In genomic region chr13:114196629-114197028, GRCh38 we compare ENCODE assay signal across 29 cellular contexts. TPM values are rescaled to one million over a fixed set of nuclear protein-coding genes. Genes with fewer than 3 reads are reported as not detected.
"Had no signal": no experiment of that assay in that cellular context is flagged by ENCODE, and none has a peak within 500 bp of the region (broad histone marks: within the 10 kb centered on the region; RNA-seq: fewer than 3 reads in every experiment).

No MANE protein-coding gene starts in this region.

- H3K4me1 ChIP-seq: gastrocnemius medialis, psoas muscle, sigmoid colon, transverse colon had no signal

- DNase-seq: cortex of kidney; effector memory CD8-positive, alpha-beta T cell; foreskin fibroblast; gastrocnemius medialis; head of caudate nucleus; mammary epithelial cell; midbrain; naive thymus-derived CD4-positive, alpha-beta T cell; nucleus accumbens; posterior cingulate gyrus; psoas muscle; right cardiac atrium; sigmoid colon; spleen; stimulated activated CD4-positive, alpha-beta T cell treated with anti-CD3 and anti-CD28 coated beads, Interleukin-4, amount 100 ng/mL, for 4 hours; stimulated activated naive CD8-positive, alpha-beta T cell treated with anti-CD3 and anti-CD28 coated beads, Interleukin-15, Interleukin-2, amounts not matched to agents 100 U/mL and 50 U/mL, for 24 hours; transverse colon had no signal

- ATAC-seq: effector memory CD8-positive, alpha-beta T cell; gastrocnemius medialis; left lobe of liver; naive thymus-derived CD4-positive, alpha-beta T cell; psoas muscle; right cardiac atrium; stimulated activated memory B cell treated with anti-CD40 and anti-IgM and Interleukin-4, amounts not matched to agents 10 μg/mL and 1 μg/mL and 100 μg/mL, for 72 hours; stimulated activated naive CD8-positive, alpha-beta T cell treated with anti-CD3 and anti-CD28 coated beads, Interleukin-15, Interleukin-2, amounts not matched to agents 100 U/mL and 50 U/mL, for 24 hours had no signal

- H3K9me3 ChIP-seq: gastrocnemius medialis, psoas muscle, transverse colon had no signal

- H3K36me3 ChIP-seq: gastrocnemius medialis, sigmoid colon, spleen, transverse colon had no signal

- H3K27ac ChIP-seq: gastrocnemius medialis, psoas muscle, sigmoid colon, spleen, transverse colon had no signal

- H3K4me3 ChIP-seq: gastrocnemius medialis, psoas muscle, sigmoid colon, spleen, transverse colon had no signal

RNA-seq across cellular contexts. Expression of gene CFAP97D2, which starts 17.6 kb away (rescaled TPM):
- total RNA-seq: dermis microvascular lymphatic vessel endothelial cell, gastrocnemius medialis, glomerular endothelial cell, left lobe of liver, lower leg skin, mammary epithelial cell, mucosa of gallbladder, osteocyte, psoas muscle, renal cortical epithelial cell, right cardiac atrium, sigmoid colon, skeletal muscle tissue, spleen, transverse colon, urinary bladder had no signal
- polyA plus RNA-seq: esophagus, keratinocyte, mammary epithelial cell, right cardiac atrium, urinary bladder had no signal
